Comparison of ENCODE assay signal across 24 cellular contexts in genomic region chr1:64578270-64578973, GRCh38.
"Had no signal": no experiment of that assay in that cellular context is flagged by ENCODE, and none has a peak within 500 bp of the region (broad histone marks: within the 10 kb centered on the region; RNA-seq: fewer than 3 reads in every experiment).

No MANE protein-coding gene starts in this region.

- H3K36me3 Mint-ChIP-seq: activated naive CD8-positive, alpha-beta T cell treated with anti-CD3 and anti-CD28 coated beads, Interleukin-2, amount 10 ng/mL, durations not matched to agents 7 days and 5 days had no signal

- H3K4me2 ChIP-seq: KMS-11, SK-N-SH had no signal

- H3K4me3 Mint-ChIP-seq: activated CD4-positive, alpha-beta memory T cell treated with anti-CD3 and anti-CD28 coated beads, Interleukin-2, amount 10 ng/mL, durations not matched to agents 7 days and 5 days; activated CD4-positive, alpha-beta T cell treated with anti-CD3 and anti-CD28 coated beads for 36 hours; activated naive CD8-positive, alpha-beta T cell treated with anti-CD3 and anti-CD28 coated beads, Interleukin-2, amount 10 ng/mL, durations not matched to agents 7 days and 5 days; activated T-cell treated with anti-CD3 and anti-CD28 coated beads, Interleukin-2, amount 50 U/mL, for 72 hours had no signal

- H3K36me3 ChIP-seq: adrenal gland, SJCRH30, WERI-Rb-1 had no signal

- H3K9me3 Mint-ChIP-seq: activated CD4-positive, alpha-beta memory T cell treated with anti-CD3 and anti-CD28 coated beads, Interleukin-2, amount 10 ng/mL, durations not matched to agents 7 days and 5 days; activated naive CD8-positive, alpha-beta T cell treated with anti-CD3 and anti-CD28 coated beads, Interleukin-2, amount 10 ng/mL, durations not matched to agents 7 days and 5 days; activated T-helper 2 cell treated with anti-CD3 and anti-CD28 coated beads, Interferon-gamma antibody, Interleukin-2, Interleukin-4, amounts not matched to agents 10 μg/mL and 5 μg/mL and 100 μg/mL, durations not matched to agents 14 hours and 24 hours and 36 hours had no signal

- H3K9ac ChIP-seq: KMS-11, SK-N-SH had no signal

- H3K9me3 ChIP-seq: adrenal gland, SJCRH30, SK-N-SH had no signal

- H3K27ac Mint-ChIP-seq: activated CD4-positive, alpha-beta memory T cell treated with anti-CD3 and anti-CD28 coated beads, Interleukin-2, amount 10 ng/mL, durations not matched to agents 7 days and 5 days; activated CD4-positive, alpha-beta T cell treated with anti-CD3 and anti-CD28 coated beads for 36 hours; activated naive CD8-positive, alpha-beta T cell treated with anti-CD3 and anti-CD28 coated beads, Interleukin-2, amount 10 ng/mL, durations not matched to agents 7 days and 5 days; activated T-cell treated with anti-CD3 and anti-CD28 coated beads, Interleukin-2, amount 50 U/mL, for 72 hours; activated T-helper 2 cell treated with anti-CD3 and anti-CD28 coated beads, Interferon-gamma antibody, Interleukin-2, Interleukin-4, amounts not matched to agents 10 μg/mL and 5 μg/mL and 100 μg/mL, durations not matched to agents 14 hours and 24 hours and 36 hours had no signal

- DNase-seq: activated CD4-positive, alpha-beta memory T cell treated with anti-CD3 and anti-CD28 coated beads, Interleukin-2, amount 10 ng/mL, durations not matched to agents 7 days and 5 days; activated CD4-positive, alpha-beta T cell treated with anti-CD3 and anti-CD28 coated beads for 36 hours; activated CD4-positive, alpha-beta T cell treated with anti-CD3 and anti-CD28 coated beads, Interleukin-2, amount 50 U/mL, for 1 hour; activated CD8-positive, alpha-beta memory T cell treated with anti-CD3 and anti-CD28 coated beads, Interleukin-2, amount 50 U/mL, for 4 hours; activated naive CD4-positive, alpha-beta T cell treated with anti-CD3 and anti-CD28 coated beads, Interleukin-2, amount 50 U/mL, for 16 hours; activated naive CD8-positive, alpha-beta T cell treated with anti-CD3 and anti-CD28 coated beads, Interleukin-2, amount 10 ng/mL, durations not matched to agents 7 days and 5 days; activated T-cell treated with anti-CD3 and anti-CD28 coated beads, Interleukin-2, amount 50 U/mL, for 72 hours; adrenal gland; anterior cingulate cortex; caudate nucleus; NCI-H1092 treated with DMSO at 0.1 percent for 48 hours; NCI-H1436; NCI-H1694 treated with DMSO at 0.1 percent for 48 hours; NCI-H2029 treated with DMSO at 0.1 percent for 48 hours; NCI-H345; NCI-H510A; NCI-H526 treated with DMSO at 0.1 percent for 48 hours; NCI-H82; SJCRH30; SK-N-SH; T-helper 1 cell; WERI-Rb-1 had no signal

- ATAC-seq: activated CD4-positive, alpha-beta T cell treated with anti-CD3 and anti-CD28 coated beads for 36 hours; activated T-cell treated with anti-CD3 and anti-CD28 coated beads, Interleukin-2, amount 50 U/mL, for 72 hours had no signal

- H3K27me3 ChIP-seq: adrenal gland, SJCRH30 had no signal

- H3K4me3 ChIP-seq: adrenal gland, SJCRH30 had no signal

- H3K4me1 ChIP-seq: SJCRH30 had no signal

- H3K4me1 Mint-ChIP-seq: activated CD4-positive, alpha-beta memory T cell treated with anti-CD3 and anti-CD28 coated beads, Interleukin-2, amount 10 ng/mL, durations not matched to agents 7 days and 5 days; activated CD4-positive, alpha-beta T cell treated with anti-CD3 and anti-CD28 coated beads for 36 hours; activated naive CD8-positive, alpha-beta T cell treated with anti-CD3 and anti-CD28 coated beads, Interleukin-2, amount 10 ng/mL, durations not matched to agents 7 days and 5 days had no signal

- H3K27ac ChIP-seq: adrenal gland, KMS-11, SJCRH30, WERI-Rb-1 had no signal
